Comparison of ENCODE assay signal across 1 cellular context in the genomic region with DNA sequence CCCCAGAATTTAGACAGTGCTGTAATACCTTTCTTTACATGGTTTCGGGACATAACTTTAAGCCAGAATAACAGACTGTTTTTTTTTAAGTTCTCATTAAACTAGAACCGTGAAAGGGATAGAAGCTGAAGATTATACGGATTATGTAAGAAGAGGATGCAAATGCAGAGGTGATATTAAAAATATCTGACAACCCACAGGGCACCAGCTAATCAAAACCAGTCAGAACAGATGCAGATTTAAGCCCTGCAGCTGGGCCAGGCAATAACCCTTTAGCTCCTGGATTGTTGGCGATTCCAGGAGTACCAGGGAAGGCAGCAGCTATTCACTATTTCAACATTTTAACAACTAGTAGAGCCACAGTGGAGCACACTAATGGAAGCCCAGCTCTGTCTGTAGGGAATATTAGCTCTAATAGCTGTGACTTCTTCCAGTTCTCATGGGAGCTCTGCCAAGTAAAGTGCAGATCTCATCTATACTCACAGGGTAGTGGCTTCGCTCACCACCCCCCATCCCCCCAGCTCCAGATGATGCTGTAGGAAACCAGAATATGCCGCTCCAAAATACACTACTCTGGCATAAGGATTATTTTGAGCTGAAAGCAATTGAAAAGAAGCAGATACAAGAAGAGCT.
TF ChIP-seq lines count a peak whose summit lies in the region.

No MANE protein-coding gene starts in this region.

TF ChIP-seq in IMR-90, 13 proteins besides CTCF, POLR2A, EP300 and RAD21:
- TF ChIP-seq NFE2L2 (IDR thresholded peaks at IDR 0.05; ENCODE audit: low read depth, low read length) = no peak
- TF ChIP-seq CHD1 (IDR thresholded peaks at IDR 0.05; ENCODE audit: low read depth, low read length) = no peak
- TF ChIP-seq, protein P1, sequence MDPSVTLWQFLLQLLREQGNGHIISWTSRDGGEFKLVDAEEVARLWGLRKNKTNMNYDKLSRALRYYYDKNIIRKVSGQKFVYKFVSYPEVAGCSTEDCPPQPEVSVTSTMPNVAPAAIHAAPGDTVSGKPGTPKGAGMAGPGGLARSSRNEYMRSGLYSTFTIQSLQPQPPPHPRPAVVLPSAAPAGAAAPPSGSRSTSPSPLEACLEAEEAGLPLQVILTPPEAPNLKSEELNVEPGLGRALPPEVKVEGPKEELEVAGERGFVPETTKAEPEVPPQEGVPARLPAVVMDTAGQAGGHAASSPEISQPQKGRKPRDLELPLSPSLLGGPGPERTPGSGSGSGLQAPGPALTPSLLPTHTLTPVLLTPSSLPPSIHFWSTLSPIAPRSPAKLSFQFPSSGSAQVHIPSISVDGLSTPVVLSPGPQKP (IDR thresholded peaks at IDR 0.05; ENCODE audit: borderline replicate concordance, low read depth, low read length) = no peak
- no peak for TF ChIP-seq MAFK (IDR thresholded peaks at IDR 0.05; ENCODE audit: low read depth, low read length)
- no peak for TF ChIP-seq RCOR1 (IDR thresholded peaks at IDR 0.05; ENCODE audit: insufficient replicate concordance, low read length)
- TF ChIP-seq BHLHE40 (IDR thresholded peaks at IDR 0.05; ENCODE audit: low read depth, low read length) = no peak
- no peak for TF ChIP-seq FOS (IDR thresholded peaks at IDR 0.05; ENCODE audit: low read depth, low read length)
- TF ChIP-seq MXI1 (IDR thresholded peaks at IDR 0.05; ENCODE audit: borderline replicate concordance, low read depth, low read length) = no peak
- no peak for TF ChIP-seq SMC3 (IDR thresholded peaks at IDR 0.05; ENCODE audit: low read depth, low read length)
- no peak for TF ChIP-seq MAZ (IDR thresholded peaks at IDR 0.05; ENCODE audit: borderline replicate concordance, low read depth, low read length)
- TF ChIP-seq RFX5 (IDR thresholded peaks at IDR 0.05; ENCODE audit: low read depth, low read length) = no peak
- TF ChIP-seq, protein P2, sequence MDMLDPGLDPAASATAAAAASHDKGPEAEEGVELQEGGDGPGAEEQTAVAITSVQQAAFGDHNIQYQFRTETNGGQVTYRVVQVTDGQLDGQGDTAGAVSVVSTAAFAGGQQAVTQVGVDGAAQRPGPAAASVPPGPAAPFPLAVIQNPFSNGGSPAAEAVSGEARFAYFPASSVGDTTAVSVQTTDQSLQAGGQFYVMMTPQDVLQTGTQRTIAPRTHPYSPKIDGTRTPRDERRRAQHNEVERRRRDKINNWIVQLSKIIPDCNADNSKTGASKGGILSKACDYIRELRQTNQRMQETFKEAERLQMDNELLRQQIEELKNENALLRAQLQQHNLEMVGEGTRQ (IDR thresholded peaks at IDR 0.05; ENCODE audit: low read depth, low read length) = no peak
